In the genomic region with DNA sequence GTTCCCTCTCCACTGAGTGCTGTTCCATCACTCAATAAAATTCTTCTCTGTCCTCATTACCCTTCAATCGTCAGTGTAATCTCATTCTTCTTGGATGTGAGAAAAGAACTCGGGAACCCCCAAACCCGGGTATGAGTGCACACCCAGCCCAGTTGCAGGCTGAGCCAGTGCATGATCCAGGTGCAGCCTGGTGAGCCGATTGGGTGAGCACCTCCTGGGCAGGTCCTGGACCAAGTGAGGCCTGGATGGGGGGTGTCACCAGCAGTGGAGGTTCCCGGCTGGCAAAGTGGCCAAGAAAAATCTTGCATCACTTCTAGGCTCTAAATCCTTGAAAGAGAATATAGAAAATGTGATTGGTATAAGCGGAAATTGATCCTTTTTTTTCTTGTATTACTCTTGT, we compare ENCODE assay signal across 37 cellular contexts.
"Had no signal": no experiment of that assay in that cellular context is flagged by ENCODE, and none has a peak within 500 bp of the region (broad histone marks: within the 10 kb centered on the region; RNA-seq: fewer than 3 reads in every experiment).

No MANE protein-coding gene starts in this region.

- ATAC-seq: activated CD4-positive, alpha-beta T cell treated with anti-CD3 and anti-CD28 coated beads for 36 hours; activated CD4-positive, CD25-positive, alpha-beta regulatory T cell treated with anti-CD3 and anti-CD28 coated beads, Interleukin-2, amount 50 U/mL, for 24 hours; activated CD8-positive, alpha-beta memory T cell treated with anti-CD3 and anti-CD28 coated beads, Interleukin-2, amount 10 ng/mL, durations not matched to agents 7 days and 5 days; activated CD8-positive, alpha-beta T cell treated with anti-CD3 and anti-CD28 coated beads, Interleukin-2, amount 10 ng/mL, durations not matched to agents 7 days and 5 days; activated naive CD8-positive, alpha-beta T cell treated with anti-CD3 and anti-CD28 coated beads, Interleukin-2, amount 50 U/mL, for 24 hours had no signal

- H3K4me3 Mint-ChIP-seq: activated B cell treated with CpG ODN at 0.5 μM for 24 hours; activated CD4-positive, alpha-beta memory T cell treated with anti-CD3 and anti-CD28 coated beads, Interleukin-2, amount 10 ng/mL, durations not matched to agents 7 days and 5 days; activated CD4-positive, alpha-beta T cell treated with anti-CD3 and anti-CD28 coated beads for 36 hours; activated CD4-positive, alpha-beta T cell treated with anti-CD3 and anti-CD28 coated beads, Interleukin-2, amount 10 ng/mL, durations not matched to agents 7 days and 5 days; activated CD8-positive, alpha-beta memory T cell treated with anti-CD3 and anti-CD28 coated beads, Interleukin-2, amount 10 ng/mL, durations not matched to agents 7 days and 5 days; activated CD8-positive, alpha-beta T cell treated with anti-CD3 and anti-CD28 coated beads, Interleukin-2, amount 10 ng/mL, durations not matched to agents 7 days and 5 days; activated naive CD4-positive, alpha-beta T cell treated with anti-CD3 and anti-CD28 coated beads, Interleukin-2, amount 10 ng/mL, durations not matched to agents 7 days and 5 days; activated naive CD4-positive, alpha-beta T cell treated with anti-CD3 and anti-CD28 coated beads, Interleukin-2, amount 50 U/mL, for 24 hours; activated naive CD8-positive, alpha-beta T cell; activated naive CD8-positive, alpha-beta T cell treated with anti-CD3 and anti-CD28 coated beads, Interleukin-2, amount 10 ng/mL, durations not matched to agents 7 days and 5 days; activated naive CD8-positive, alpha-beta T cell treated with anti-CD3 and anti-CD28 coated beads, Interleukin-2, amount 50 U/mL, for 24 hours; activated T-cell treated with anti-CD3 and anti-CD28 coated beads, Interleukin-2, amount 50 U/mL, for 24 hours; brain; central memory CD8-positive, alpha-beta T cell; T-helper 1 cell treated with Interleukin-12 subunit alpha and Interleukin-12 subunit beta and Interleukin-4 antibody, amounts not matched to agents 30 μg/mL and 1 μg/mL, for 36 hours; T-helper 2 cell treated with Interferon-gamma antibody and Interleukin-4, amounts not matched to agents 5 μg/mL and 100 μg/mL, for 36 hours had no signal

- H3K4me1 Mint-ChIP-seq: activated B cell treated with CpG ODN at 0.5 μM for 24 hours; activated CD4-positive, alpha-beta memory T cell treated with anti-CD3 and anti-CD28 coated beads, Interleukin-2, amount 10 ng/mL, durations not matched to agents 7 days and 5 days; activated CD4-positive, alpha-beta T cell treated with anti-CD3 and anti-CD28 coated beads for 36 hours; activated CD4-positive, alpha-beta T cell treated with anti-CD3 and anti-CD28 coated beads, Interleukin-2, amount 10 ng/mL, durations not matched to agents 7 days and 5 days; activated CD8-positive, alpha-beta memory T cell treated with anti-CD3 and anti-CD28 coated beads, Interleukin-2, amount 10 ng/mL, durations not matched to agents 7 days and 5 days; activated naive CD4-positive, alpha-beta T cell treated with anti-CD3 and anti-CD28 coated beads, Interleukin-2, amount 10 ng/mL, durations not matched to agents 7 days and 5 days; activated naive CD4-positive, alpha-beta T cell treated with anti-CD3 and anti-CD28 coated beads, Interleukin-2, amount 50 U/mL, for 24 hours; activated naive CD8-positive, alpha-beta T cell treated with anti-CD3 and anti-CD28 coated beads, Interleukin-2, amount 10 ng/mL, durations not matched to agents 7 days and 5 days; activated naive CD8-positive, alpha-beta T cell treated with anti-CD3 and anti-CD28 coated beads, Interleukin-2, amount 50 U/mL, for 24 hours; brain; central memory CD8-positive, alpha-beta T cell had no signal

- H3K27ac Mint-ChIP-seq: activated B cell treated with CpG ODN at 0.5 μM for 24 hours; activated CD4-positive, alpha-beta memory T cell treated with anti-CD3 and anti-CD28 coated beads, Interleukin-2, amount 10 ng/mL, durations not matched to agents 7 days and 5 days; activated CD4-positive, alpha-beta T cell treated with anti-CD3 and anti-CD28 coated beads for 36 hours; activated CD4-positive, alpha-beta T cell treated with anti-CD3 and anti-CD28 coated beads, Interleukin-2, amount 10 ng/mL, durations not matched to agents 7 days and 5 days; activated CD8-positive, alpha-beta memory T cell treated with anti-CD3 and anti-CD28 coated beads, Interleukin-2, amount 10 ng/mL, durations not matched to agents 7 days and 5 days; activated CD8-positive, alpha-beta T cell treated with anti-CD3 and anti-CD28 coated beads, Interleukin-2, amount 10 ng/mL, durations not matched to agents 7 days and 5 days; activated naive CD4-positive, alpha-beta T cell treated with anti-CD3 and anti-CD28 coated beads, Interleukin-2, amount 10 ng/mL, durations not matched to agents 7 days and 5 days; activated naive CD4-positive, alpha-beta T cell treated with anti-CD3 and anti-CD28 coated beads, Interleukin-2, amount 50 U/mL, for 24 hours; activated naive CD8-positive, alpha-beta T cell; activated naive CD8-positive, alpha-beta T cell treated with anti-CD3 and anti-CD28 coated beads, Interleukin-2, amount 10 ng/mL, durations not matched to agents 7 days and 5 days; activated naive CD8-positive, alpha-beta T cell treated with anti-CD3 and anti-CD28 coated beads, Interleukin-2, amount 50 U/mL, for 24 hours; activated T-cell treated with anti-CD3 and anti-CD28 coated beads, Interleukin-2, amount 50 U/mL, for 24 hours; activated T-helper 2 cell treated with anti-CD3 and anti-CD28 coated beads, Interferon-gamma antibody, Interleukin-2, Interleukin-4, amounts not matched to agents 10 μg/mL and 5 μg/mL and 100 μg/mL, durations not matched to agents 14 hours and 24 hours and 36 hours; brain; T-helper 1 cell treated with Interleukin-12 subunit alpha and Interleukin-12 subunit beta and Interleukin-4 antibody, amounts not matched to agents 30 μg/mL and 1 μg/mL, for 36 hours; T-helper 2 cell treated with Interferon-gamma antibody and Interleukin-4, amounts not matched to agents 5 μg/mL and 100 μg/mL, for 36 hours had no signal

- H3K9me3 ChIP-seq: ascending aorta had no signal

- H3K36me3 Mint-ChIP-seq: activated CD8-positive, alpha-beta memory T cell treated with anti-CD3 and anti-CD28 coated beads, Interleukin-2, amount 10 ng/mL, durations not matched to agents 7 days and 5 days; activated naive CD4-positive, alpha-beta T cell treated with anti-CD3 and anti-CD28 coated beads, Interleukin-2, amount 10 ng/mL, durations not matched to agents 7 days and 5 days; activated naive CD4-positive, alpha-beta T cell treated with anti-CD3 and anti-CD28 coated beads, Interleukin-2, amount 50 U/mL, for 24 hours; activated naive CD8-positive, alpha-beta T cell; activated naive CD8-positive, alpha-beta T cell treated with anti-CD3 and anti-CD28 coated beads, Interleukin-2, amount 10 ng/mL, durations not matched to agents 7 days and 5 days; brain had no signal

- H3K27me3 Mint-ChIP-seq: activated B cell treated with CpG ODN at 0.5 μM for 24 hours; activated CD4-positive, alpha-beta memory T cell treated with anti-CD3 and anti-CD28 coated beads, Interleukin-2, amount 10 ng/mL, durations not matched to agents 7 days and 5 days; activated CD4-positive, alpha-beta T cell treated with anti-CD3 and anti-CD28 coated beads for 36 hours; activated CD4-positive, alpha-beta T cell treated with anti-CD3 and anti-CD28 coated beads, Interleukin-2, amount 10 ng/mL, durations not matched to agents 7 days and 5 days; activated CD8-positive, alpha-beta memory T cell treated with anti-CD3 and anti-CD28 coated beads, Interleukin-2, amount 10 ng/mL, durations not matched to agents 7 days and 5 days; activated naive CD4-positive, alpha-beta T cell treated with anti-CD3 and anti-CD28 coated beads, Interleukin-2, amount 10 ng/mL, durations not matched to agents 7 days and 5 days; activated naive CD4-positive, alpha-beta T cell treated with anti-CD3 and anti-CD28 coated beads, Interleukin-2, amount 50 U/mL, for 24 hours; activated naive CD8-positive, alpha-beta T cell; activated naive CD8-positive, alpha-beta T cell treated with anti-CD3 and anti-CD28 coated beads, Interleukin-2, amount 10 ng/mL, durations not matched to agents 7 days and 5 days; activated naive CD8-positive, alpha-beta T cell treated with anti-CD3 and anti-CD28 coated beads, Interleukin-2, amount 50 U/mL, for 24 hours; activated T-cell treated with anti-CD3 and anti-CD28 coated beads, Interleukin-2, amount 50 U/mL, for 24 hours; central memory CD8-positive, alpha-beta T cell had no signal

- H3K9me3 Mint-ChIP-seq: activated CD4-positive, alpha-beta memory T cell treated with anti-CD3 and anti-CD28 coated beads, Interleukin-2, amount 10 ng/mL, durations not matched to agents 7 days and 5 days; activated naive CD4-positive, alpha-beta T cell treated with anti-CD3 and anti-CD28 coated beads, Interleukin-2, amount 10 ng/mL, durations not matched to agents 7 days and 5 days; activated naive CD4-positive, alpha-beta T cell treated with anti-CD3 and anti-CD28 coated beads, Interleukin-2, amount 50 U/mL, for 24 hours; activated T-helper 2 cell treated with anti-CD3 and anti-CD28 coated beads, Interferon-gamma antibody, Interleukin-2, Interleukin-4, amounts not matched to agents 10 μg/mL and 5 μg/mL and 100 μg/mL, durations not matched to agents 14 hours and 24 hours and 36 hours; T-helper 1 cell treated with Interleukin-12 subunit alpha and Interleukin-12 subunit beta and Interleukin-4 antibody, amounts not matched to agents 30 μg/mL and 1 μg/mL, for 36 hours had no signal

- H3K36me3 ChIP-seq: ascending aorta, cardiac muscle cell had no signal

- H3K27ac ChIP-seq: ascending aorta, cardiac muscle cell, VCaP had no signal

- H3K4me3 ChIP-seq: ascending aorta, cardiac muscle cell had no signal

- H3K27me3 ChIP-seq: ascending aorta, cardiac muscle cell had no signal

- H3K4me1 ChIP-seq: ascending aorta had no signal

- DNase-seq: activated B cell treated with CpG ODN at 0.5 μM for 24 hours; activated CD4-positive, alpha-beta memory T cell treated with anti-CD3 and anti-CD28 coated beads, Interleukin-2, amount 10 ng/mL, durations not matched to agents 7 days and 5 days; activated CD4-positive, alpha-beta T cell treated with anti-CD3 and anti-CD28 coated beads for 1 hour; activated CD4-positive, alpha-beta T cell treated with anti-CD3 and anti-CD28 coated beads for 36 hours; activated CD4-positive, alpha-beta T cell treated with anti-CD3 and anti-CD28 coated beads for 48 hours; activated CD4-positive, alpha-beta T cell treated with anti-CD3 and anti-CD28 coated beads, Interleukin-2, amount 10 ng/mL, durations not matched to agents 7 days and 5 days; activated CD4-positive, alpha-beta T cell treated with anti-CD3 and anti-CD28 coated beads, Interleukin-2, amount 50 U/mL, for 48 hours; activated CD8-positive, alpha-beta memory T cell treated with anti-CD3 and anti-CD28 coated beads for 24 hours; activated CD8-positive, alpha-beta memory T cell treated with anti-CD3 and anti-CD28 coated beads, Interleukin-2, amount 10 ng/mL, durations not matched to agents 7 days and 5 days; activated CD8-positive, alpha-beta memory T cell treated with anti-CD3 and anti-CD28 coated beads, Interleukin-2, amount 50 U/mL, for 48 hours; activated CD8-positive, alpha-beta T cell treated with anti-CD3 and anti-CD28 coated beads, Interleukin-2, amount 10 ng/mL, durations not matched to agents 7 days and 5 days; activated effector memory CD4-positive, alpha-beta T cell treated with Interleukin-2 at 50 U/mL for 16 hours; activated gamma-delta T cell; activated naive CD4-positive, alpha-beta T cell treated with anti-CD3 and anti-CD28 coated beads, Interleukin-2, amount 10 ng/mL, durations not matched to agents 7 days and 5 days; activated naive CD4-positive, alpha-beta T cell treated with Interleukin-2 at 50 U/mL for 16 hours; activated naive CD8-positive, alpha-beta T cell treated with anti-CD3 and anti-CD28 coated beads, Interleukin-2, amount 10 ng/mL, durations not matched to agents 7 days and 5 days; activated naive CD8-positive, alpha-beta T cell treated with anti-CD3 and anti-CD28 coated beads, Interleukin-2, amount 50 U/mL, for 24 hours; activated T-cell treated with anti-CD3 and anti-CD28 coated beads, Interleukin-2, amount 50 U/mL, for 24 hours; activated T-cell treated with anti-CD3 and anti-CD28 coated beads, Interleukin-2, amount 50 U/mL, for 48 hours; amygdala; anterior cingulate cortex; caudate nucleus; cerebellar nuclear complex; T-helper 1 cell; T-helper 2 cell; T-helper 9 cell had no signal
